Comparison of ENCODE assay signal across 8 cellular contexts in genomic region chr9:130186839-130187522, GRCh38. TPM values are rescaled to one million over a fixed set of nuclear protein-coding genes. Genes with fewer than 3 reads are reported as not detected.
DNase-seq lines count a peak whose midpoint lies in the region; ATAC-seq, FAIRE-seq and TF ChIP-seq lines count a peak whose summit lies in the region.

No MANE protein-coding gene starts in this region.

- H3K9ac ChIP-seq in PC-3 (ENCODE audit: low read length), result no peak overlapping the region

- no peak overlapping the region for H2AFZ ChIP-seq in PC-3 (ENCODE audit: low read length)

- H3K4me3 ChIP-seq in PC-3 (ENCODE audit: low read length) (peak overlapping the region; percentile 34; the same call in 1 of the 2 replicates), esophagus squamous epithelium (peak overlapping the region; percentile 27 to 67 (median 50)), pancreas (peak overlapping the region in 2 of 4 donors; percentile 23 to 25)

- H3F3A ChIP-seq in PC-3 (ENCODE audit: low read length, unreplicated experiment), result no peaks in the 10 kb centered on the region

- TF ChIP-seq POLR2A in H54 (IDR thresholded peaks at IDR 0.05; ENCODE audit: low read depth, low read length) (no peak), esophagus squamous epithelium (IDR thresholded peaks at IDR 0.05) (peak in 2 of 4 donors; percentile 43 to 65)

- no peak overlapping the region for H3K27ac ChIP-seq in PC-3 (ENCODE audit: low read length)
- peak overlapping the region; percentile 81 to 94 (median 90) for H3K27ac ChIP-seq in esophagus squamous epithelium
- peak overlapping the region; percentile 30 to 77 (median 55) for H3K27ac ChIP-seq in pancreas

- H3K4me1 ChIP-seq in PC-3 (ENCODE audit: insufficient read depth, low read length) (peaks cover 10% of the 10 kb centered on the region), esophagus squamous epithelium (peaks cover 27 to 91% (median 33%) of the 10 kb centered on the region in 3 donors), pancreas (peaks cover 0 to 1% (median 0%) of the 10 kb centered on the region in 3 donors)

- H3K4me2 ChIP-seq in PC-3 (ENCODE audit: low read length), result peak overlapping the region; percentile 69

- H3K79me2 ChIP-seq in PC-3 (ENCODE audit: low read length), result peaks cover 36% of the 10 kb centered on the region

- H3K9me2 ChIP-seq in PC-3 (replicated peaks; ENCODE audit: low read length), result no peaks in the 10 kb centered on the region

- ATAC-seq in PC-3 (peak; percentile 99), pancreas (peak; percentile 77 to 90 (median 88)), GM19397 (IDR thresholded peaks at IDR 0.05; ENCODE audit: unreplicated experiment) (no peak)

- no peak for TF ChIP-seq CTCF in PC-3 (conservative IDR thresholded peaks at IDR 0.05; ENCODE audit: low read depth, low read length)
- TF ChIP-seq CTCF in esophagus squamous epithelium (IDR thresholded peaks at IDR 0.05), result peak in 1 of 6 experiments; percentile 13
- no peak for TF ChIP-seq CTCF in pancreas (IDR thresholded peaks at IDR 0.05)

- WGBS in esophagus squamous epithelium, 2 donors, result 8 to 16% methylated on average over 4 to 17 of the region's 25 CpGs
- WGBS in pancreas, 2 donors, result 51 to 53% methylated on average over 22 to 25 of the region's 25 CpGs

- H3K27me3 ChIP-seq in PC-3 (ENCODE audit: low read length), result no peaks in the 10 kb centered on the region
- H3K27me3 ChIP-seq in esophagus squamous epithelium, result no peaks in the 10 kb centered on the region
- H3K27me3 ChIP-seq in pancreas, result no peaks in the 10 kb centered on the region

- intact Hi-C loops in PC-3 (cut with micrococcal nuclease), result no loop called here
- intact Hi-C loops in esophagus squamous epithelium (cut with DNase I), result no loop called here
- intact Hi-C loops in pancreas (cut with DNase I), result no loop called here

- H3K36me3 ChIP-seq in PC-3 (ENCODE audit: low read depth, low read length) (no peaks in the 10 kb centered on the region), esophagus squamous epithelium (no peaks in the 10 kb centered on the region), pancreas (no peaks in the 10 kb centered on the region)

- DNase-seq in H54 (ENCODE audit: insufficient read length, low spot score) (peak; percentile 61), PC-3 (peak; percentile 75), esophagus squamous epithelium (lab: John Stamatoyannopoulos, UW) (no peak), pancreas (peak in 4 of 6 donors; percentile 65 to 78 (median 70)), NCI-H146 treated with DMSO at 0.1 percent for 48 hours (lab: John Stamatoyannopoulos, UW; ENCODE audit: unreplicated experiment) (no peak), midbrain (lab: John Stamatoyannopoulos, UW) (no peak)
- no peak for DNase-seq in stimulated activated CD4-positive, alpha-beta T cell treated with anti-CD3 and anti-CD28 coated beads, Interleukin-12 subunit alpha, Interleukin-12 subunit beta, amount 100 ng/mL, for 4 hours

- H3K9me3 ChIP-seq in PC-3 (ENCODE audit: low read length) (no peaks in the 10 kb centered on the region), esophagus squamous epithelium (no peaks in the 10 kb centered on the region), pancreas (no peaks in the 10 kb centered on the region)

- FAIRE-seq in H54 (lab: Jason Lieb, UNC), result no peak
- no peak for FAIRE-seq in pancreas (lab: Jason Lieb, UNC)

- POLR2A ChIA-PET in PC-3 (lab: Charles Lee; ENCODE audit: unreplicated experiment), result no interaction called here

- BruUV-seq in PC-3 (replicated peaks; lab: Mats Ljungman, UMichigan), result no TSS peak

- CTCF ChIA-PET in PC-3 (lab: Charles Lee), result no interaction called here

- peaks cover 3% of the 10 kb centered on the region; the same call in 1 of the 2 replicates for H4K20me1 ChIP-seq in PC-3 (ENCODE audit: low read length)

RNA-seq across cellular contexts. Expression of gene NCS1, which starts 14.8 kb away (rescaled TPM):
- total RNA-seq in PC-3 (2014; rRNA removed) (13.4 and 14.0 TPM in 2 replicates), esophagus squamous epithelium (10 to 100 TPM in 3 of 4 donors, 1 to 10 TPM in 1; 9.3 to 31.3 (median 15.2) TPM), pancreas (1 to 10 TPM; 3.0 to 8.6 (median 5.5) TPM)
- polyA plus RNA-seq in pancreas, result 1 to 10 TPM; 4.7 to 4.8 TPM

Comparison
In these comparisons a context has a peak if more than half of its experiments do, and no peak if none do; other contexts are left out.
1. DNase-seq: peak in H54 (single experiment), PC-3 (single experiment) and pancreas (4 of 6); none in esophagus squamous epithelium (single experiment), stimulated activated CD4-positive, alpha-beta T cell treated with anti-CD3 and anti-CD28 coated beads, Interleukin-12 subunit alpha, Interleukin-12 subunit beta, amount 100 ng/mL, for 4 hours (single experiment), NCI-H146 treated with DMSO at 0.1 percent for 48 hours (single experiment) and midbrain (single experiment).